10 cellular contexts compared by ENCODE assay signal in genomic region chrX:21131346-21131745, GRCh38.
"Had no signal": no experiment of that assay in that cellular context is flagged by ENCODE, and none has a peak within 500 bp of the region (broad histone marks: within the 10 kb centered on the region; RNA-seq: fewer than 3 reads in every experiment).

No MANE protein-coding gene starts in this region.

- H3K4me3 Mint-ChIP-seq: GM23338, H9, HFFc6 had no signal

- H3K4me1 ChIP-seq: HAP-1 had no signal

- H3K9me3 ChIP-seq: HAP-1 had no signal

- H3K9ac ChIP-seq: GM23248 had no signal

- H3K27ac Mint-ChIP-seq: GM23338, H9, HFFc6 had no signal

- DNase-seq: GM23248, GOT3, H7, H9, HCEC 1CT, HFFc6 had no signal

- H3K4me3 ChIP-seq: GM23248, GM23338, HAP-1 had no signal

- FAIRE-seq: H1, H54 had no signal

- H3K4me2 ChIP-seq: GM23338 had no signal

- H3K36me3 ChIP-seq: HAP-1 had no signal

- H2AFZ ChIP-seq: GM23248, GM23338 had no signal

- H3K4me1 Mint-ChIP-seq: GM23338 had no signal

- H3K27ac ChIP-seq: GM23248 had no signal
